Comparison of ENCODE assay signal across 26 cellular contexts in the genomic region with DNA sequence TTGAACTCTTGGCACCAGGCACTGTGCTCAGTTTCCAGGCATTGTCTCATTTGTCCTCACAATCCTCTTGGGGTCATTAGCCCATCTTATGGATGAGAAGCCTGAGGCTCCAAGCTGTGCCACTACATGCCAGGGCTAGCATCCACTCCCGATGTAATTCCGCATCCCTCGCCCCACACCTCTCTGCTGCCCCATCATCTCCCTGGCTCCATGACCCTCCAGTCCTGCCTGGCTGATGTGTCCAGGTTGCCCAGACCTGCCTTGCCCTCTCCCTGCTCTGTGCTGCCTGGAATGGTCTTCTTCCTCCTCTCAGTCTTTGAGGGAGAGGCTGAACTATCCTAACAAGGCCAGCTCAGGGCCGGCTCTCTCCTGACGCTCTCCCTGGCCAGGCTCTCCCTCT. TPM values are rescaled to one million over a fixed set of nuclear protein-coding genes. Genes with fewer than 3 reads are reported as not detected.
DNase-seq lines count a peak whose midpoint lies in the region; ATAC-seq and TF ChIP-seq lines count a peak whose summit lies in the region.
"Had no signal": no experiment of that assay in that cellular context is flagged by ENCODE, and none has a peak within 500 bp of the region (broad histone marks: within the 10 kb centered on the region; RNA-seq: fewer than 3 reads in every experiment).

No MANE protein-coding gene starts in this region.

- intact Hi-C loops in natural killer cell (cut with micrococcal nuclease): no loop called here
- intact Hi-C loops in lower lobe of right lung (cut with DNase I): no loop called here
- intact Hi-C loops in left ventricle myocardium superior (cut with micrococcal nuclease): no loop called here

- H3K36me3 Mint-ChIP-seq in natural killer cell treated with Interleukin-12 subunit alpha and Interleukin-12 subunit beta and Interleukin-15 and Interleukin-18, amount 100 ng/mL, for 72 hours: no peaks in the 10 kb centered on the region
- no peaks in the 10 kb centered on the region for H3K36me3 Mint-ChIP-seq in natural killer cell
- H3K36me3 Mint-ChIP-seq in stimulated activated effector memory CD8-positive, alpha-beta T cell treated with anti-CD3 and anti-CD28 coated beads, Interleukin-12 subunit alpha, Interleukin-12 subunit beta, amount 100 ng/mL, for 72 hours: no peaks in the 10 kb centered on the region
- no peaks in the 10 kb centered on the region for H3K36me3 Mint-ChIP-seq in activated CD4-positive, alpha-beta T cell treated with anti-CD3 and anti-CD28 coated beads, Interleukin-2, amount 10 ng/mL, durations not matched to agents 7 days and 5 days (ENCODE audit: low read depth)
- H3K36me3 Mint-ChIP-seq: CD4-positive, alpha-beta memory T cell had no signal

- no peaks in the 10 kb centered on the region for H3K9me3 ChIP-seq in lower lobe of right lung
- H3K9me3 ChIP-seq: HAP-1, MG63, SJCRH30 had no signal

- no peak overlapping the region for H3K4me3 Mint-ChIP-seq in natural killer cell treated with Interleukin-12 subunit alpha and Interleukin-12 subunit beta and Interleukin-15 and Interleukin-18, amount 100 ng/mL, for 72 hours
- H3K4me3 Mint-ChIP-seq in natural killer cell: no peak overlapping the region
- no peak overlapping the region for H3K4me3 Mint-ChIP-seq in stimulated activated effector memory CD8-positive, alpha-beta T cell treated with anti-CD3 and anti-CD28 coated beads, Interleukin-12 subunit alpha, Interleukin-12 subunit beta, amount 100 ng/mL, for 72 hours
- no peak overlapping the region for H3K4me3 Mint-ChIP-seq in activated CD4-positive, alpha-beta T cell treated with anti-CD3 and anti-CD28 coated beads, Interleukin-2, amount 10 ng/mL, durations not matched to agents 7 days and 5 days
- H3K4me3 Mint-ChIP-seq: CD4-positive, alpha-beta memory T cell; GM23338; HFFc6 had no signal

- CTCF ChIA-PET in activated CD4-positive, alpha-beta T cell treated with anti-CD3 and anti-CD28 coated beads, Interleukin-2, amount 10 ng/mL, durations not matched to agents 7 days and 5 days (lab: Charles Lee): interaction anchor here (1.0 to 3.3 kb wide), 8 partner anchors 8 to 148 kb away, joined by 4 to 27 read pairs (median 10); a partner anchor contains a TSS

- H3K4me1 ChIP-seq in lower lobe of right lung: no peaks in the 10 kb centered on the region
- H3K4me1 ChIP-seq: HAP-1 had no signal

- DNase-seq in natural killer cell treated with Interleukin-12 subunit alpha and Interleukin-12 subunit beta and Interleukin-15 and Interleukin-18, amount 100 ng/mL, for 72 hours (ENCODE audit: low spot score): peak; percentile 0
- DNase-seq in natural killer cell: no peak
- peak; percentile 15 for DNase-seq in lower lobe of right lung
- no peak for DNase-seq in stimulated activated effector memory CD8-positive, alpha-beta T cell treated with anti-CD3 and anti-CD28 coated beads, Interleukin-12 subunit alpha, Interleukin-12 subunit beta, amount 100 ng/mL, for 72 hours (ENCODE audit: low spot score in 2 of 2)
- DNase-seq in cerebellar cortex (ENCODE audit: low spot score): no peak
- DNase-seq in activated CD4-positive, alpha-beta T cell treated with anti-CD3 and anti-CD28 coated beads, Interleukin-2, amount 10 ng/mL, durations not matched to agents 7 days and 5 days: no peak
- DNase-seq in left ventricle myocardium superior: no peak
- DNase-seq: C1 segment of cervical spinal cord; CD4-positive, alpha-beta memory T cell; COR-L47; DMS53; HFFc6; KBM-7; MG63; NCI-H1105 treated with DMSO at 0.1 percent for 48 hours; NCI-H146; NCI-H1930; NCI-H446; NCI-H524 treated with DMSO at 0.1 percent for 48 hours; NCI-H774; NK-92 treated with Interleukin-12 subunit alpha and Interleukin-12 subunit beta, amount 100 ng/mL, for 24 hours; PC-3; SJCRH30 had no signal

- TF ChIP-seq CTCF in natural killer cell (IDR thresholded peaks at IDR 0.05) (no peak), lower lobe of right lung (IDR thresholded peaks at IDR 0.05) (no peak)

- H3K36me3 ChIP-seq in lower lobe of right lung: no peaks in the 10 kb centered on the region
- H3K36me3 ChIP-seq: HAP-1, MG63, SJCRH30 had no signal

- no peak overlapping the region for H3K4me3 ChIP-seq in lower lobe of right lung
- H3K4me3 ChIP-seq: GM23338, HAP-1, MG63, SJCRH30 had no signal

- H3K27me3 Mint-ChIP-seq in natural killer cell treated with Interleukin-12 subunit alpha and Interleukin-12 subunit beta and Interleukin-15 and Interleukin-18, amount 100 ng/mL, for 72 hours: peaks cover 8% of the 10 kb centered on the region in 2 donors
- H3K27me3 Mint-ChIP-seq in natural killer cell (ENCODE audit: low read depth in 2 of 2): peaks cover 0 to 10% of the 10 kb centered on the region in 2 donors
- no peaks in the 10 kb centered on the region for H3K27me3 Mint-ChIP-seq in activated CD4-positive, alpha-beta T cell treated with anti-CD3 and anti-CD28 coated beads, Interleukin-2, amount 10 ng/mL, durations not matched to agents 7 days and 5 days

- no peak overlapping the region for H3K27ac Mint-ChIP-seq in natural killer cell treated with Interleukin-12 subunit alpha and Interleukin-12 subunit beta and Interleukin-15 and Interleukin-18, amount 100 ng/mL, for 72 hours
- no peak overlapping the region for H3K27ac Mint-ChIP-seq in natural killer cell
- H3K27ac Mint-ChIP-seq in stimulated activated effector memory CD8-positive, alpha-beta T cell treated with anti-CD3 and anti-CD28 coated beads, Interleukin-12 subunit alpha, Interleukin-12 subunit beta, amount 100 ng/mL, for 72 hours: peak overlapping the region; percentile 6
- H3K27ac Mint-ChIP-seq in activated CD4-positive, alpha-beta T cell treated with anti-CD3 and anti-CD28 coated beads, Interleukin-2, amount 10 ng/mL, durations not matched to agents 7 days and 5 days: no peak overlapping the region
- H3K27ac Mint-ChIP-seq: CD4-positive, alpha-beta memory T cell; GM23338; HFFc6 had no signal

- H3K9me3 Mint-ChIP-seq in natural killer cell treated with Interleukin-12 subunit alpha and Interleukin-12 subunit beta and Interleukin-15 and Interleukin-18, amount 100 ng/mL, for 72 hours: no peaks in the 10 kb centered on the region
- no peaks in the 10 kb centered on the region for H3K9me3 Mint-ChIP-seq in natural killer cell
- H3K9me3 Mint-ChIP-seq in stimulated activated effector memory CD8-positive, alpha-beta T cell treated with anti-CD3 and anti-CD28 coated beads, Interleukin-12 subunit alpha, Interleukin-12 subunit beta, amount 100 ng/mL, for 72 hours: no peaks in the 10 kb centered on the region
- H3K9me3 Mint-ChIP-seq in activated CD4-positive, alpha-beta T cell treated with anti-CD3 and anti-CD28 coated beads, Interleukin-2, amount 10 ng/mL, durations not matched to agents 7 days and 5 days: no peaks in the 10 kb centered on the region
- H3K9me3 Mint-ChIP-seq: CD4-positive, alpha-beta memory T cell; GM23338; HFFc6 had no signal

- peaks cover 0 to 8% of the 10 kb centered on the region in 2 donors for H3K4me1 Mint-ChIP-seq in natural killer cell treated with Interleukin-12 subunit alpha and Interleukin-12 subunit beta and Interleukin-15 and Interleukin-18, amount 100 ng/mL, for 72 hours (ENCODE audit: low read depth in 2 of 2)
- peaks cover 11 to 13% of the 10 kb centered on the region in 2 donors for H3K4me1 Mint-ChIP-seq in natural killer cell
- peaks cover 7% of the 10 kb centered on the region for H3K4me1 Mint-ChIP-seq in stimulated activated effector memory CD8-positive, alpha-beta T cell treated with anti-CD3 and anti-CD28 coated beads, Interleukin-12 subunit alpha, Interleukin-12 subunit beta, amount 100 ng/mL, for 72 hours
- H3K4me1 Mint-ChIP-seq in activated CD4-positive, alpha-beta T cell treated with anti-CD3 and anti-CD28 coated beads, Interleukin-2, amount 10 ng/mL, durations not matched to agents 7 days and 5 days: peaks cover 3% of the 10 kb centered on the region

- ATAC-seq in natural killer cell treated with Interleukin-12 subunit alpha and Interleukin-12 subunit beta and Interleukin-15 and Interleukin-18, amount 100 ng/mL, for 72 hours: no peak
- ATAC-seq in natural killer cell: no peak
- ATAC-seq in lower lobe of right lung: no peak
- ATAC-seq in stimulated activated effector memory CD8-positive, alpha-beta T cell treated with anti-CD3 and anti-CD28 coated beads, Interleukin-12 subunit alpha, Interleukin-12 subunit beta, amount 100 ng/mL, for 72 hours: no peak
- ATAC-seq in left ventricle myocardium superior: no peak
- ATAC-seq: PC-3, Right ventricle myocardium inferior had no signal

- POLR2A ChIA-PET in activated CD4-positive, alpha-beta T cell treated with anti-CD3 and anti-CD28 coated beads, Interleukin-2, amount 10 ng/mL, durations not matched to agents 7 days and 5 days (lab: Charles Lee): no interaction called here

- H3K27me3 ChIP-seq in lower lobe of right lung (ENCODE audit: low read depth): no peaks in the 10 kb centered on the region
- H3K27me3 ChIP-seq: MG63, SJCRH30 had no signal

- no peak overlapping the region for H3K27ac ChIP-seq in lower lobe of right lung
- H3K27ac ChIP-seq: SJCRH30 had no signal

RNA-seq across cellular contexts. Expression of a gene that starts 27.5 kb away (rescaled TPM):
- total RNA-seq in natural killer cell treated with Interleukin-12 subunit alpha and Interleukin-12 subunit beta and Interleukin-15 and Interleukin-18, amount 100 ng/mL, for 72 hours: 10 to 100 TPM; 30.1 to 37.4 TPM
- 10 to 100 TPM; 50.9 to 56.0 (median 54.5) TPM for total RNA-seq in natural killer cell
- 17.2 TPM for total RNA-seq in lower lobe of right lung
- 10 to 100 TPM; 17.4 to 18.5 TPM for total RNA-seq in activated CD4-positive, alpha-beta T cell treated with anti-CD3 and anti-CD28 coated beads, Interleukin-2, amount 10 ng/mL, durations not matched to agents 7 days and 5 days
- total RNA-seq in left ventricle myocardium superior: 11.2 TPM

RNA-seq across cellular contexts. Expression of a gene that starts 39.5 kb away (rescaled TPM):
- total RNA-seq in natural killer cell treated with Interleukin-12 subunit alpha and Interleukin-12 subunit beta and Interleukin-15 and Interleukin-18, amount 100 ng/mL, for 72 hours: 1 to 10 TPM; 1.2 to 1.9 TPM
- total RNA-seq in natural killer cell (not detected), lower lobe of right lung (4.6 TPM), left ventricle myocardium superior (5.5 TPM)
- total RNA-seq in activated CD4-positive, alpha-beta T cell treated with anti-CD3 and anti-CD28 coated beads, Interleukin-2, amount 10 ng/mL, durations not matched to agents 7 days and 5 days: under 1 TPM; 0.29 to 0.50 TPM

RNA-seq across cellular contexts. Expression of a gene that starts 47.1 kb away (rescaled TPM):
- total RNA-seq in natural killer cell treated with Interleukin-12 subunit alpha and Interleukin-12 subunit beta and Interleukin-15 and Interleukin-18, amount 100 ng/mL, for 72 hours: 1 to 10 TPM; 4.3 to 8.0 TPM
- total RNA-seq in natural killer cell: 1 to 10 TPM; 1.2 to 7.4 (median 1.4) TPM
- 0.77 TPM for total RNA-seq in lower lobe of right lung
- total RNA-seq in activated CD4-positive, alpha-beta T cell treated with anti-CD3 and anti-CD28 coated beads, Interleukin-2, amount 10 ng/mL, durations not matched to agents 7 days and 5 days: 1 to 10 TPM; 1.0 to 1.6 TPM
- total RNA-seq in left ventricle myocardium superior: 0.99 TPM

Comparison
In these comparisons a context has a peak if more than half of its experiments do, and no peak if none do; other contexts are left out.
1. DNase-seq: peak in natural killer cell treated with Interleukin-12 subunit alpha and Interleukin-12 subunit beta and Interleukin-15 and Interleukin-18, amount 100 ng/mL, for 72 hours (single experiment) and lower lobe of right lung (single experiment); none in natural killer cell (single experiment), stimulated activated effector memory CD8-positive, alpha-beta T cell treated with anti-CD3 and anti-CD28 coated beads, Interleukin-12 subunit alpha, Interleukin-12 subunit beta, amount 100 ng/mL, for 72 hours (0 of 2), cerebellar cortex (single experiment), activated CD4-positive, alpha-beta T cell treated with anti-CD3 and anti-CD28 coated beads, Interleukin-2, amount 10 ng/mL, durations not matched to agents 7 days and 5 days (single experiment) and left ventricle myocardium superior (single experiment).